ENCODE assay signal across 31 cellular contexts in the genomic region with DNA sequence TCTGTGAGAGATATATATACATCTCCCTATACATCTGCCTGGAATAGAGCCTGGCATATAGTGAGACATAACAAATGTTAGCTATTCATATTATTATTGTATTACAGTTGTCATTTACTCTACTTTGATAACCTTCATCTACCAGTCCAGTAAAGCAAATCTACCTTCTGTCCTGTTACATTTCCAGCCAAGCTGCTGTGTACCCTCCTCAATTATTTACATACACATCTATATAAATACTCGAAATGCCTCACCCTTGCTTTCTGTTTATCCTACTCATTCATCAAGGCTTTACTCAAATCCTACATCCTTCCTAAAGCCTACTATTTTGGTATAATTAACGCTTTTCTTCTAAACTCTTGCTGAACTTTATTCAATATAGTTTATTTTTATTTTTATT. TPM values are rescaled to one million over a fixed set of nuclear protein-coding genes. Genes with fewer than 3 reads are reported as not detected.
"Had no signal": no experiment of that assay in that cellular context is flagged by ENCODE, and none has a peak within 500 bp of the region (broad histone marks: within the 10 kb centered on the region; RNA-seq: fewer than 3 reads in every experiment).

No MANE protein-coding gene starts in this region.

- H3K4me3 Mint-ChIP-seq: activated B cell treated with CpG ODN at 0.5 μM for 24 hours; activated CD8-positive, alpha-beta T cell treated with anti-CD3 and anti-CD28 coated beads for 36 hours; activated naive CD4-positive, alpha-beta T cell treated with anti-CD3 and anti-CD28 coated beads, Interleukin-2, amount 50 U/mL, for 24 hours; activated naive CD8-positive, alpha-beta T cell treated with anti-CD3 and anti-CD28 coated beads for 36 hours; activated naive CD8-positive, alpha-beta T cell treated with anti-CD3 and anti-CD28 coated beads, Interleukin-2, amount 50 U/mL, for 24 hours; activated T-cell treated with anti-CD3 and anti-CD28 coated beads, Interleukin-2, amount 50 U/mL, for 4 hours had no signal

- H3K4me3 ChIP-seq: adrenal gland, body of pancreas, esophagus muscularis mucosa, gastrocnemius medialis, heart right ventricle had no signal

- H3K36me3 ChIP-seq: adrenal gland, esophagus muscularis mucosa, gastrocnemius medialis, heart right ventricle, WERI-Rb-1 had no signal

- H3K27me3 Mint-ChIP-seq: activated B cell treated with CpG ODN at 0.5 μM for 24 hours; activated CD8-positive, alpha-beta T cell treated with anti-CD3 and anti-CD28 coated beads for 36 hours; activated naive CD4-positive, alpha-beta T cell treated with anti-CD3 and anti-CD28 coated beads, Interleukin-2, amount 50 U/mL, for 24 hours; activated naive CD8-positive, alpha-beta T cell treated with anti-CD3 and anti-CD28 coated beads for 36 hours; activated naive CD8-positive, alpha-beta T cell treated with anti-CD3 and anti-CD28 coated beads, Interleukin-2, amount 50 U/mL, for 24 hours; activated T-helper 17 cell treated with anti-CD3 and anti-CD28 coated beads, Interleukin-2, amount 50 U/mL, for 72 hours; effector memory CD8-positive, alpha-beta T cell had no signal

- H3K9me3 ChIP-seq: adrenal gland, body of pancreas, esophagus muscularis mucosa, gastrocnemius medialis, heart right ventricle had no signal

- H3K36me3 Mint-ChIP-seq: activated naive CD4-positive, alpha-beta T cell treated with anti-CD3 and anti-CD28 coated beads, Interleukin-2, amount 50 U/mL, for 24 hours had no signal

- H3K27ac ChIP-seq: adrenal gland, body of pancreas, esophagus muscularis mucosa, foreskin keratinocyte, WERI-Rb-1 had no signal

- H3K9me3 Mint-ChIP-seq: activated B cell treated with CpG ODN at 0.5 μM for 24 hours; activated CD8-positive, alpha-beta T cell treated with anti-CD3 and anti-CD28 coated beads for 36 hours; activated naive CD4-positive, alpha-beta T cell treated with anti-CD3 and anti-CD28 coated beads, Interleukin-2, amount 50 U/mL, for 24 hours; activated naive CD8-positive, alpha-beta T cell treated with anti-CD3 and anti-CD28 coated beads for 36 hours; activated naive CD8-positive, alpha-beta T cell treated with anti-CD3 and anti-CD28 coated beads, Interleukin-2, amount 50 U/mL, for 24 hours; activated T-cell treated with anti-CD3 and anti-CD28 coated beads, Interleukin-2, amount 50 U/mL, for 4 hours; activated T-helper 17 cell treated with anti-CD3 and anti-CD28 coated beads, Interleukin-2, amount 50 U/mL, for 72 hours; effector memory CD8-positive, alpha-beta T cell had no signal

- H3K27me3 ChIP-seq: adrenal gland, body of pancreas, esophagus muscularis mucosa, foreskin keratinocyte, gastrocnemius medialis, heart right ventricle had no signal

- H3K27ac Mint-ChIP-seq: activated B cell treated with CpG ODN at 0.5 μM for 24 hours; activated CD8-positive, alpha-beta T cell treated with anti-CD3 and anti-CD28 coated beads for 36 hours; activated naive CD8-positive, alpha-beta T cell treated with anti-CD3 and anti-CD28 coated beads for 36 hours; activated naive CD8-positive, alpha-beta T cell treated with anti-CD3 and anti-CD28 coated beads, Interleukin-2, amount 50 U/mL, for 24 hours had no signal

- DNase-seq: activated B cell treated with CpG ODN at 0.5 μM for 24 hours; activated CD4-positive, alpha-beta T cell treated with anti-CD3 and anti-CD28 coated beads for 48 hours; activated CD4-positive, alpha-beta T cell treated with anti-CD3 and anti-CD28 coated beads, Interleukin-2, amount 50 U/mL, for 1 hour; activated CD4-positive, alpha-beta T cell treated with anti-CD3 and anti-CD28 coated beads, Interleukin-2, amount 50 U/mL, for 48 hours; activated CD8-positive, alpha-beta memory T cell treated with anti-CD3 and anti-CD28 coated beads for 24 hours; activated CD8-positive, alpha-beta T cell treated with anti-CD3 and anti-CD28 coated beads for 36 hours; activated effector memory CD4-positive, alpha-beta T cell treated with Interleukin-2 at 50 U/mL for 16 hours; activated gamma-delta T cell treated with Interleukin-2 at 50 U/mL for 16 hours; activated naive CD4-positive, alpha-beta T cell treated with Interleukin-2 at 50 U/mL for 16 hours; activated naive CD8-positive, alpha-beta T cell treated with anti-CD3 and anti-CD28 coated beads for 36 hours; activated naive CD8-positive, alpha-beta T cell treated with anti-CD3 and anti-CD28 coated beads, Interleukin-2, amount 50 U/mL, for 24 hours; activated T-cell treated with anti-CD3 and anti-CD28 coated beads, Interleukin-2, amount 50 U/mL, for 4 hours; adrenal gland; amygdala; aorta; body of pancreas; caudate nucleus; cortex of kidney; dermis blood vessel endothelial cell; effector CD4-positive, alpha-beta T cell; effector memory CD8-positive, alpha-beta T cell; erythroblast; foreskin keratinocyte; gastrocnemius medialis; heart right ventricle; T-helper 2 cell; WERI-Rb-1 had no signal

RNA-seq across cellular contexts. Expression of a gene that starts 36.5 kb away (rescaled TPM):
- total RNA-seq: activated B cell treated with CpG ODN at 0.5 μM for 24 hours; activated T-cell treated with anti-CD3 and anti-CD28 coated beads, Interleukin-2, amount 50 U/mL, for 4 hours; activated T-helper 17 cell treated with anti-CD3 and anti-CD28 coated beads, Interleukin-2, amount 50 U/mL, for 72 hours; T-helper 1 cell treated with Interleukin-12 subunit alpha and Interleukin-12 subunit beta and Interleukin-4 antibody, amounts not matched to agents 30 ng/mL and 1 ng/mL, for 36 hours had no signal
